16 cellular contexts compared by ENCODE assay signal in the genomic region with DNA sequence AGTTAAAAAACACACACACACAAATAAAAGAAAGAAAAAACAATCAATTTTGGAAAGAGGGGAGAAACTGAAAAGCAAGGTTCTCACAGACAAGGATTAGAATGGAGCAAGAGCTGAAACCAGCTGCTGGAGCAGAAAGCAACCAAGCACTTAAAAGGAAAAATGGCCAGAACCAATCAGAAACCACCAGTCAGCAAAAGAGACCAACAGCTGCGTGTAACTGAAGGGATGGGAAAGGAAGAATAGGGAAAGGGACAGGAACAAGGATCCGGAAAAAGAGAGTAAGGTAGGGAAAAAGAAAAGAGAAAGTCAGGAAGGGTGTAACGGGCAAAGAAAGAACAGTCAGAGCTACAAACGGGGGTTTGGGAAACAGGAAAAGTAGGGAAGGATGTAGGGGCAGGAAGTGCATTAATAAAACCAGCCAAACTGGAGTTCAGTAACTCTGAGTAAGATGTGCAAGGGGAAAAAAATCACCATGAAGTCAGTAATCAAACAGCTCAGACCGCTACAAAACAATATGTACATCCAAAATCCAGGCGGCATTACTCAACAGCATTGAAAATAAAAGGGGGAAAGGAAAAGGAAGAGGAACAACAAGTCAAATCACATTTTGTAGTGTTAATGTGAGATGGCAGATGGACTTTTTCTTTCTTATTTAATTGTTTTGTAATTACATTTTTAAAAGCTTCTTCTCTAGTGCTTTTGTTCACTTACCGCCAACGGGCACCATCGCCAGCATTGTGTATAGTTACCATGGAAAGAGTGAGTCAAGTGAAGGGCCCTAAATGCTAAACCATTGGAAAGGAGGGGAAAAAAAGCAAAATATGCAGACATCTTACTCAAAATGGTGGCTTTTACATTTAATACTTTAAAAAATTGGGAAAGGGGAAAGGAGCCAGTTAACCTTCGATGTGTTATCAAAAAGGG. TPM values are rescaled to one million over a fixed set of nuclear protein-coding genes. Genes with fewer than 3 reads are reported as not detected.
DNase-seq lines count a peak whose midpoint lies in the region; ATAC-seq and TF ChIP-seq lines count a peak whose summit lies in the region.
"Had no signal": no experiment of that assay in that cellular context is flagged by ENCODE, and none has a peak within 500 bp of the region (broad histone marks: within the 10 kb centered on the region; RNA-seq: fewer than 3 reads in every experiment).

No MANE protein-coding gene starts in this region.

- H3K4me1 ChIP-seq in GM23338 (ENCODE audit: insufficient read depth) (peaks cover 11% of the 10 kb centered on the region; the same call in 1 of the 2 replicates), adipocyte (ENCODE audit: control insufficient read depth, insufficient read depth, low read length) (peaks cover 4% of the 10 kb centered on the region), osteoblast (ENCODE audit: insufficient read depth, low read length) (no peaks in the 10 kb centered on the region), mucosa of descending colon (ENCODE audit: low read depth) (no peaks in the 10 kb centered on the region)
- H3K4me1 ChIP-seq: BLaER1 had no signal

- 0 out of 2 replicates have a peak overlapping the region, but pooled peaks have one; percentile 33 for H3K4me2 ChIP-seq in GM23338
- peak overlapping the region; percentile 0 for H3K4me2 ChIP-seq in osteoblast (ENCODE audit: insufficient read depth, low read length)
- H3K4me2 ChIP-seq: BLaER1 had no signal

- intact Hi-C loops in Right ventricle myocardium superior (cut with DNase I) = no loop called here
- intact Hi-C loops in mucosa of descending colon (cut with DNase I, micrococcal nuclease) = no loop called here

- no peaks in the 10 kb centered on the region for H3K27me3 ChIP-seq in GM23338 (ENCODE audit: insufficient read depth)
- no peaks in the 10 kb centered on the region for H3K27me3 ChIP-seq in adipocyte (replicated peaks; ENCODE audit: control insufficient read depth, insufficient read depth, low read length)
- no peaks in the 10 kb centered on the region for H3K27me3 ChIP-seq in osteoblast (ENCODE audit: insufficient read depth, low read length)
- H3K27me3 ChIP-seq: BLaER1, neutrophil had no signal

- no peaks in the 10 kb centered on the region for H3K9me2 ChIP-seq in GM23338 (ENCODE audit: insufficient read depth)

- H3K27ac ChIP-seq in GM23338 (ENCODE audit: low read depth) (peak overlapping the region; percentile 21; the same call in 1 of the 2 replicates), osteoblast (ENCODE audit: low read depth, low read length) (peak overlapping the region; percentile 2)
- H3K27ac ChIP-seq: BLaER1, neutrophil had no signal

- peak overlapping the region; percentile 38 for H3K27ac Mint-ChIP-seq in GM23338
- H3K27ac Mint-ChIP-seq: activated T-helper 17 cell treated with anti-CD3 and anti-CD28 coated beads, Interleukin-2, amount 50 U/mL, for 72 hours had no signal

- peak; percentile 81 for ATAC-seq in GM23338
- peak; percentile 70 for ATAC-seq in Right ventricle myocardium superior (ENCODE audit: poor library complexity)
- ATAC-seq in GM18502 (IDR thresholded peaks at IDR 0.05; ENCODE audit: poor library complexity, unreplicated experiment) = no peak
- ATAC-seq in mucosa of descending colon = no peak
- ATAC-seq: activated T-helper 17 cell treated with anti-CD3 and anti-CD28 coated beads, Interleukin-2, amount 50 U/mL, for 72 hours; SK-N-SH treated with all-trans-retinoic acid at 6 μM for 48 hours had no signal

- H3K4me3 ChIP-seq in GM23338 (no peak overlapping the region), adipocyte (ENCODE audit: low read length) (peak overlapping the region; percentile 26), osteoblast (ENCODE audit: insufficient read depth, low read length) (no peak overlapping the region), mucosa of descending colon (no peak overlapping the region)
- H3K4me3 ChIP-seq: BLaER1 had no signal

- no peak overlapping the region for H2AFZ ChIP-seq in GM23338
- no peak overlapping the region for H2AFZ ChIP-seq in osteoblast (ENCODE audit: low read length)

- DNase-seq in GM23338 (ENCODE audit: low spot score) = peak; percentile 56
- no peak for DNase-seq in adipocyte (ENCODE audit: low read depth)
- no peak for DNase-seq in Right ventricle myocardium superior
- DNase-seq in osteoblast (ENCODE audit: insufficient read length, low spot score, missing footprints) = no peak
- DNase-seq in RPMI8226 = no peak
- DNase-seq in GM13977 (ENCODE audit: low spot score) = no peak
- DNase-seq in mucosa of descending colon = no peak
- DNase-seq: activated CD4-positive, CD25-positive, alpha-beta regulatory T cell treated with anti-CD3 and anti-CD28 coated beads, Interleukin-2, amount 50 U/mL, for 72 hours; GF-D8; Kasumi-1; NCI-H446 treated with DMSO at 0.1 percent for 48 hours had no signal

- no peaks in the 10 kb centered on the region; the same call in 2 of the 3 replicates for H3K36me3 Mint-ChIP-seq in GM23338 (ENCODE audit: low read depth)

- no peaks in the 10 kb centered on the region for H3K9me3 ChIP-seq in adipocyte (ENCODE audit: control insufficient read depth, low read length)
- no peaks in the 10 kb centered on the region for H3K9me3 ChIP-seq in osteoblast (ENCODE audit: low read depth, low read length)
- no peaks in the 10 kb centered on the region for H3K9me3 ChIP-seq in mucosa of descending colon
- H3K9me3 ChIP-seq: BLaER1, neutrophil had no signal

- H3F3A ChIP-seq in GM23338 (replicated peaks; ENCODE audit: low read depth) = no peaks in the 10 kb centered on the region

- TF ChIP-seq CTCF in GM23338 (conservative IDR thresholded peaks at IDR 0.05; ENCODE audit: low read depth in 2 of 2) (no peak), osteoblast (IDR thresholded peaks at IDR 0.05; ENCODE audit: extremely low read depth, low read depth, low read length) (no peak), GM13977 (IDR thresholded peaks at IDR 0.05; ENCODE audit: extremely low read depth, insufficient read depth, missing control alignments) (no peak), mucosa of descending colon (IDR thresholded peaks at IDR 0.05) (no peak)

- in situ Hi-C loops in GM13977 (cut with MboI; ENCODE audit: low pct_unique_long_range_greater_than_20kb, low sequenced_read_pairs, unreplicated experiment) = no loop called here

- no peak overlapping the region for H3K4me3 Mint-ChIP-seq in GM23338
- H3K4me3 Mint-ChIP-seq: activated T-helper 17 cell treated with anti-CD3 and anti-CD28 coated beads, Interleukin-2, amount 50 U/mL, for 72 hours had no signal

- H3K27me3 Mint-ChIP-seq in GM23338 (ENCODE audit: insufficient read depth, low read depth, poor library complexity) = no peaks in the 10 kb centered on the region

- no peaks in the 10 kb centered on the region for H3K36me3 ChIP-seq in GM23338 (ENCODE audit: insufficient read depth)
- no peaks in the 10 kb centered on the region for H3K36me3 ChIP-seq in adipocyte (ENCODE audit: control insufficient read depth, insufficient read depth, low read length, severe bottlenecking)
- peaks cover 13% of the 10 kb centered on the region for H3K36me3 ChIP-seq in osteoblast (ENCODE audit: insufficient read depth, low read length)
- H3K36me3 ChIP-seq in mucosa of descending colon (ENCODE audit: low read depth) = no peaks in the 10 kb centered on the region
- H3K36me3 ChIP-seq: BLaER1, neutrophil had no signal

- H4K20me1 ChIP-seq in GM23338 (replicated peaks; ENCODE audit: insufficient read depth) = 0 out of 2 replicates have a peak, but pooled peaks cover 5% of the 10 kb centered on the region
- H4K20me1 ChIP-seq in osteoblast (ENCODE audit: insufficient read depth, low read length) = no peaks in the 10 kb centered on the region
- H4K20me1 ChIP-seq: BLaER1 had no signal

- H3K9ac ChIP-seq in adipocyte (ENCODE audit: low read length) = peak overlapping the region; percentile 45
- H3K9ac ChIP-seq: BLaER1 had no signal

- H3K4me1 Mint-ChIP-seq in GM23338 = peaks cover 14% of the 10 kb centered on the region
- H3K4me1 Mint-ChIP-seq: activated T-helper 17 cell treated with anti-CD3 and anti-CD28 coated beads, Interleukin-2, amount 50 U/mL, for 72 hours had no signal

- no peaks in the 10 kb centered on the region for H3K79me2 ChIP-seq in GM23338 (replicated peaks; ENCODE audit: insufficient read depth)
- peaks cover 11% of the 10 kb centered on the region for H3K79me2 ChIP-seq in osteoblast (ENCODE audit: insufficient read depth, low read length)

- H3K9me3 Mint-ChIP-seq in GM23338 = no peaks in the 10 kb centered on the region
- H3K9me3 Mint-ChIP-seq: activated T-helper 17 cell treated with anti-CD3 and anti-CD28 coated beads, Interleukin-2, amount 50 U/mL, for 72 hours had no signal

TF ChIP-seq in GM23338, 12 proteins besides CTCF, POLR2A, EP300 and RAD21:
- no peak for TF ChIP-seq CREB1 (CRISPR knock-in tag; IDR thresholded peaks at IDR 0.05; ENCODE audit: low read depth)
- no peak for TF ChIP-seq STAT1 (IDR thresholded peaks at IDR 0.05; ENCODE audit: unreplicated experiment)

RNA-seq across cellular contexts. Expression of a gene that starts 49.2 kb away (rescaled TPM):
- not detected in 2 replicates for total RNA-seq in GM23338 (2014; rRNA removed; shearing (Covaris generic))
- not detected in 2 replicates for polyA plus RNA-seq in GM23338 (2016; fragmentation: Nextera tagmentation; extraction: Ambion mirVana)
- total RNA-seq in Right ventricle myocardium superior (not detected), osteoblast (not detected in 2 replicates), mucosa of descending colon (not detected)
- total RNA-seq: activated T-helper 17 cell treated with anti-CD3 and anti-CD28 coated beads, Interleukin-2, amount 50 U/mL, for 72 hours had no signal

Comparison
In these comparisons a context has a peak if more than half of its experiments do, and no peak if none do; other contexts are left out.
1. ATAC-seq: peak in GM23338 (single experiment) and Right ventricle myocardium superior (single experiment); none in GM18502 (single experiment) and mucosa of descending colon (single experiment).